Comparison of ENCODE assay signal across 8 cellular contexts in the genomic region with DNA sequence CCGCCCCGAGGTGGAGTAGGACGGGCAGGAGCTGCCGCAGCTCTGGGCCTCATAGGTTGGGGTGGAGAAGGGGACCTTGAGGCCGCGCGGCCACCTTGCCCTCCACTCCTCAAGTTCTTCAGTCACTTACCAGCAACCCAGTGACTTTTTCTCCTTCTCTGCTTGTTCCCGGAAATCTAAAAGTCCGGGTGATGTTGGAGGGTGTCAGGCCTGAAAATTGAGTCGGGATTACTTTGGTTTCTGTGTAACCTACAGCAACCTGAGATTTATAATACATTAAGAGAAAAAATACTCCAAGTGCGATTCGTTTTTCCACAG. TPM values are rescaled to one million over a fixed set of nuclear protein-coding genes. Genes with fewer than 3 reads are reported as not detected.
A peak's percentile ranks its signal among the peaks of the same experiment; 100 is the strongest.
DNase-seq lines count a peak whose midpoint lies in the region; ATAC-seq, FAIRE-seq and TF ChIP-seq lines count a peak whose summit lies in the region.

No MANE protein-coding gene starts in this region.

- H3K79me2 ChIP-seq in OCI-LY7 (ENCODE audit: insufficient read depth, low read depth, low read length) (peaks cover 65% of the 10 kb centered on the region), endothelial cell of umbilical vein (ENCODE audit: control insufficient read depth, insufficient read depth, low read length) (peaks cover 61% of the 10 kb centered on the region)

- TF ChIP-seq POLR2A in endothelial cell of umbilical vein (IDR thresholded peaks at IDR 0.05; ENCODE audit: low read depth, low read length) = no peak

- H3K9me1 ChIP-seq in endothelial cell of umbilical vein (replicated peaks; ENCODE audit: control insufficient read depth, extremely low read depth, insufficient read depth, low read length) = no peaks in the 10 kb centered on the region

- TSS peak; percentile 58 for BruUV-seq in OCI-LY7 (replicated peaks; lab: Mats Ljungman, UMichigan)
- TSS peak; percentile 46 for BruUV-seq in endothelial cell of umbilical vein (replicated peaks; lab: Mats Ljungman, UMichigan)

- TF ChIP-seq CTCF in C4-2B (conservative IDR thresholded peaks at IDR 0.05) (0 out of 2 replicates have a peak, but pooled peaks have one; percentile 6), OCI-LY7 (conservative IDR thresholded peaks at IDR 0.05; ENCODE audit: low read length) (no peak), endothelial cell of umbilical vein (IDR thresholded peaks at IDR 0.05; ENCODE audit: extremely low read depth in 1 of 2, insufficient read depth in 1 of 2, low read depth in 1 of 2, low read length in 2 of 2) (no peak)

- H3K9me3 ChIP-seq in OCI-LY7 (ENCODE audit: low read length) (no peaks in the 10 kb centered on the region), endothelial cell of umbilical vein (replicated peaks; ENCODE audit: control insufficient read depth, insufficient read depth, low read length) (no peaks in the 10 kb centered on the region), neuron (ENCODE audit: low read length) (no peaks in the 10 kb centered on the region)

- no peak for ATAC-seq in GM21619 (IDR thresholded peaks at IDR 0.05; ENCODE audit: unreplicated experiment)

- H3K27ac ChIP-seq in C4-2B (peak overlapping the region; percentile 92), OCI-LY7 (ENCODE audit: low read depth, low read length, poor library complexity, severe bottlenecking) (peak overlapping the region; percentile 72), endothelial cell of umbilical vein (ENCODE audit: insufficient read depth, low read depth, low read length) (peak overlapping the region; percentile 84)

- H4K20me1 ChIP-seq in OCI-LY7 (ENCODE audit: insufficient read depth, low read length) (peaks cover 16% of the 10 kb centered on the region; the same call in 1 of the 2 replicates), endothelial cell of umbilical vein (replicated peaks; ENCODE audit: control insufficient read depth, extremely low read depth, insufficient read depth, low read length) (no peaks in the 10 kb centered on the region)

- peak overlapping the region; percentile 94 for H3K9ac ChIP-seq in endothelial cell of umbilical vein (replicated peaks; ENCODE audit: extremely low read depth, insufficient read depth, low read length)

- dilution Hi-C loops in endothelial cell of umbilical vein (cut with MboI; ENCODE audit: extremely low pct_ligation_motif_present, low sequenced_read_pairs) = no loop called here

- H2AFZ ChIP-seq in OCI-LY7 (ENCODE audit: low read length) (peak overlapping the region; percentile 60), endothelial cell of umbilical vein (ENCODE audit: low read depth, low read length) (peak overlapping the region; percentile 92), neuron (ENCODE audit: low read depth, low read length) (peak overlapping the region; percentile 46)

- peaks cover 31% of the 10 kb centered on the region for H3K36me3 ChIP-seq in OCI-LY7 (ENCODE audit: insufficient read depth, low read length)
- H3K36me3 ChIP-seq in endothelial cell of umbilical vein (ENCODE audit: control insufficient read depth in 2 of 2, extremely low read depth in 1 of 2, insufficient read depth in 2 of 2, low read length in 2 of 2) = peaks cover 0 to 2% of the 10 kb centered on the region in 2 experiments
- peaks cover 19% of the 10 kb centered on the region for H3K36me3 ChIP-seq in neuron (ENCODE audit: insufficient read depth, low read length)

- CTCF ChIA-PET in OCI-LY7 (lab: Charles Lee; ENCODE audit: unreplicated experiment) = interaction anchor here (0.6 to 2.0 kb wide), 6 partner anchors 11 to 354 kb away, joined by 3 to 8 read pairs (median 4); no protein-coding TSS in a partner anchor
- CTCF ChIA-PET in endothelial cell of umbilical vein (lab: Charles Lee) = interaction anchor here (0.8 to 5.5 kb wide), 10 partner anchors 9 to 353 kb away, joined by 4 to 36 read pairs (median 6); a partner anchor contains a TSS

- no peak for FAIRE-seq in endothelial cell of umbilical vein (lab: Jason Lieb, UNC)

- H3K9me2 ChIP-seq in OCI-LY7 (ENCODE audit: insufficient read depth, low read length) = no peaks in the 10 kb centered on the region

- H3K4me2 ChIP-seq in OCI-LY7 (ENCODE audit: low read length) (peak overlapping the region; percentile 97), endothelial cell of umbilical vein (ENCODE audit: insufficient read depth, low read length) (peak overlapping the region; percentile 99)

- no peak for DNase-seq in OCI-LY7 (ENCODE audit: low spot score)
- DNase-seq in endothelial cell of umbilical vein (ENCODE audit: low read depth, low spot score) = no peak
- DNase-seq in globus pallidus (ENCODE audit: low spot score) = no peak
- DNase-seq in NOMO-1 treated with DMSO at 0.1 percent for 48 hours (lab: John Stamatoyannopoulos, UW; ENCODE audit: unreplicated experiment) = no peak
- DNase-seq in NCI-H526 (lab: John Stamatoyannopoulos, UW) = no peak

- no peaks in the 10 kb centered on the region for H3K27me3 ChIP-seq in endothelial cell of umbilical vein (ENCODE audit: control insufficient read depth in 2 of 2, insufficient read depth in 2 of 2, low read length in 2 of 2)
- no peaks in the 10 kb centered on the region for H3K27me3 ChIP-seq in neuron (ENCODE audit: insufficient read depth, low read length)

- H3K4me1 ChIP-seq in OCI-LY7 (ENCODE audit: insufficient read depth, low read length, poor library complexity, severe bottlenecking) (peaks cover 36% of the 10 kb centered on the region), endothelial cell of umbilical vein (ENCODE audit: control insufficient read depth, extremely low read depth, insufficient read depth, low read length) (peaks cover 33% of the 10 kb centered on the region), neuron (ENCODE audit: insufficient read depth, low read length) (peaks cover 18% of the 10 kb centered on the region)

- intact Hi-C loops in OCI-LY7 (cut with micrococcal nuclease; ENCODE audit: unreplicated experiment) (loop anchor here (1.0 to 10.0 kb wide), 8 partner anchors 76 to 1106 kb away; a partner anchor contains a TSS), endothelial cell of umbilical vein (cut with micrococcal nuclease) (loop anchor here (1.0 to 5.0 kb wide), 6 partner anchors 60 to 292 kb away; a partner anchor contains a TSS)

- POLR2A ChIA-PET in OCI-LY7 (lab: Charles Lee) (interaction anchor here (0.6 to 2.2 kb wide), 16 partner anchors 9 to 484 kb away, joined by 3 to 16 read pairs (median 4); a partner anchor contains a TSS), endothelial cell of umbilical vein (lab: Charles Lee) (interaction anchor here (0.9 kb wide), 2 partner anchors 9 to 60 kb away, joined by 3 to 4 read pairs; a partner anchor contains a TSS)

- H3K4me3 ChIP-seq in OCI-LY7 (ENCODE audit: low read depth, low read length, poor library complexity, severe bottlenecking) (peak overlapping the region; percentile 91), endothelial cell of umbilical vein (replicated peaks in 1 of 3; ENCODE audit: insufficient read depth in 1 of 3, low read depth in 1 of 3, low read length in 3 of 3) (peak overlapping the region; percentile 72 to 98 (median 98)), neuron (ENCODE audit: low read length) (peak overlapping the region; percentile 95)

RNA-seq across cellular contexts. Expression of a gene that starts 0.3 kb away (rescaled TPM):
- 23.0 and 33.4 TPM in 2 replicates for total RNA-seq in OCI-LY7 (2014; rRNA removed; shearing (Covaris generic))
- total RNA-seq in OCI-LY7 (2022) = 36.5 and 38.2 TPM in 2 replicates
- total RNA-seq in endothelial cell of umbilical vein = 37.9 and 44.2 TPM in 2 replicates
- 16.6 and 18.7 TPM in 2 replicates for polyA plus RNA-seq in endothelial cell of umbilical vein
- polyA plus RNA-seq in endothelial cell of umbilical vein (2011; cell fraction: cytosol; rRNA removed) = 21.9 and 22.9 TPM in 2 replicates
- polyA plus RNA-seq in endothelial cell of umbilical vein (2011; cell fraction: nucleus; rRNA removed) = 5.7 and 9.0 TPM in 2 replicates
- polyA plus RNA-seq in endothelial cell of umbilical vein (2012) = 29.5 and 47.2 TPM in 2 replicates
- polyA minus RNA-seq in endothelial cell of umbilical vein = 9.6 and 17.3 TPM in 2 replicates
- polyA minus RNA-seq in endothelial cell of umbilical vein (2011; cell fraction: cytosol; rRNA and poly(A)+ RNA removed) = 11.1 TPM
- polyA minus RNA-seq in endothelial cell of umbilical vein (2011; cell fraction: nucleus; rRNA and poly(A)+ RNA removed) = 4.8 and 5.3 TPM in 2 replicates

RNA-seq across cellular contexts. Expression of a gene that starts 18.1 kb away (rescaled TPM):
- total RNA-seq in OCI-LY7 (2014; rRNA removed; shearing (Covaris generic)) = not detected in 2 replicates
- total RNA-seq in OCI-LY7 (2022) (not detected in 2 replicates), endothelial cell of umbilical vein (0.72 TPM in 1 of 2 replicates, not detected in the other)
- 1.2 and 1.5 TPM in 2 replicates for polyA plus RNA-seq in endothelial cell of umbilical vein
- polyA plus RNA-seq in endothelial cell of umbilical vein (2011; cell fraction: cytosol; rRNA removed) = 0.63 and 0.71 TPM in 2 replicates
- 1.2 TPM in 2 replicates for polyA plus RNA-seq in endothelial cell of umbilical vein (2011; cell fraction: nucleus; rRNA removed)
- not detected in 2 replicates for polyA plus RNA-seq in endothelial cell of umbilical vein (2012)
- 0.68 and 1.4 TPM in 2 replicates for polyA minus RNA-seq in endothelial cell of umbilical vein
- polyA minus RNA-seq in endothelial cell of umbilical vein (2011; cell fraction: cytosol; rRNA and poly(A)+ RNA removed) = not detected
- 0.87 and 1.5 TPM in 2 replicates for polyA minus RNA-seq in endothelial cell of umbilical vein (2011; cell fraction: nucleus; rRNA and poly(A)+ RNA removed)

RNA-seq across cellular contexts. Expression of a gene that starts 26.2 kb away (rescaled TPM):
- total RNA-seq in OCI-LY7 (2014; rRNA removed; shearing (Covaris generic)) = not detected in 2 replicates
- total RNA-seq in OCI-LY7 (2022) = not detected in 2 replicates
- 0.38 TPM in 1 of 2 replicates, not detected in the other for total RNA-seq in endothelial cell of umbilical vein
- 0.03 TPM in 1 of 2 replicates, not detected in the other for polyA plus RNA-seq in endothelial cell of umbilical vein
- polyA plus RNA-seq in endothelial cell of umbilical vein (2011; cell fraction: cytosol; rRNA removed) = 0.11 TPM in 1 of 2 replicates, not detected in the other
- polyA plus RNA-seq in endothelial cell of umbilical vein (2011; cell fraction: nucleus; rRNA removed) = 0.15 TPM in 1 of 2 replicates, not detected in the other
- polyA plus RNA-seq in endothelial cell of umbilical vein (2012) = not detected in 2 replicates
- not detected in 2 replicates for polyA minus RNA-seq in endothelial cell of umbilical vein
- polyA minus RNA-seq in endothelial cell of umbilical vein (2011; cell fraction: cytosol; rRNA and poly(A)+ RNA removed) = 4.5 TPM
- not detected in 2 replicates for polyA minus RNA-seq in endothelial cell of umbilical vein (2011; cell fraction: nucleus; rRNA and poly(A)+ RNA removed)

RNA-seq across cellular contexts. Expression of a gene that starts 44.6 kb away (rescaled TPM):
- total RNA-seq in OCI-LY7 (2014; rRNA removed; shearing (Covaris generic)) = 0.15 and 0.16 TPM in 2 replicates
- total RNA-seq in OCI-LY7 (2022) (not detected in 2 replicates), endothelial cell of umbilical vein (0.15 and 0.18 TPM in 2 replicates)
- 0.06 TPM in 1 of 2 replicates, not detected in the other for polyA plus RNA-seq in endothelial cell of umbilical vein
- polyA plus RNA-seq in endothelial cell of umbilical vein (2011; cell fraction: cytosol; rRNA removed) = 0.06 and 0.13 TPM in 2 replicates
- polyA plus RNA-seq in endothelial cell of umbilical vein (2011; cell fraction: nucleus; rRNA removed) = 0.48 and 0.53 TPM in 2 replicates
- 0.13 TPM in 1 of 2 replicates, not detected in the other for polyA plus RNA-seq in endothelial cell of umbilical vein (2012)
- polyA minus RNA-seq in endothelial cell of umbilical vein = not detected in 2 replicates
- polyA minus RNA-seq in endothelial cell of umbilical vein (2011; cell fraction: cytosol; rRNA and poly(A)+ RNA removed) = not detected
- 0.29 and 0.34 TPM in 2 replicates for polyA minus RNA-seq in endothelial cell of umbilical vein (2011; cell fraction: nucleus; rRNA and poly(A)+ RNA removed)
